Comparison of ENCODE assay signal across 8 cellular contexts in the genomic region with DNA sequence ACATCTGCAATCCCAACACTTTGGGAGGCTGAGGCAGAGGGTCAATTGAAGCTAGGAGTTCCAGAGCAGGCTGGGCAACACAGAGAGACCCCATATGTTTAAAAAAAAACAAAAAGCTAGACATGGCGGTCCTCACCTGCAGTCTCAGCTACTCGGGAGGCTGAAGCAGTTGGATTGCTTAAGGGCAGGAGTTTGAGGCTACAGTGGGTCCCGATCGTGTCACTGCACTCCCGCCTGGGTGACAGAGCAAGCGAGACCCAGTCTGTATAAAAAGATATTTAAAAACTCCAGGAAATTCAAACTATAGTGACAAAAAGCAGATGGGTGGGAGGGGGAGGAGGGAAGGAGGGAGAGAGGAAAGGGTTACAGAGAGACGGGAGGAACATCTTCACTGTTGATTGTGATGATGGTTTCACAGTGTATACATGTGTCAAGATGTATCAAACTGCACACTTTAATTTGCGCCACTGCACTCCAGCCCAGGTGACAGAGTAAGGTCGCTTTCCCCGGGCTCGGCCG. TPM values are rescaled to one million over a fixed set of nuclear protein-coding genes. Genes with fewer than 3 reads are reported as not detected.
DNase-seq lines count a peak whose midpoint lies in the region; TF ChIP-seq lines count a peak whose summit lies in the region.

No MANE protein-coding gene starts in this region.

- H3K4me3 ChIP-seq in MM.1S (ENCODE audit: low read length) (peak overlapping the region; percentile 89), mammary epithelial cell (replicated peaks in 1 of 3; ENCODE audit: insufficient read depth in 1 of 3, low read depth in 2 of 3, low read length in 3 of 3) (peak overlapping the region; percentile 84 to 95 (median 94)), mononuclear cell (ENCODE audit: low read length) (peak overlapping the region; percentile 94)

- CTCF ChIA-PET in mammary epithelial cell (lab: Charles Lee; ENCODE audit: low non-redundant PET) = no interaction called here

- TF ChIP-seq CTCF in MM.1S (IDR thresholded peaks at IDR 0.05; ENCODE audit: low read length) = no peak
- no peak for TF ChIP-seq CTCF in mammary epithelial cell (conservative IDR thresholded peaks at IDR 0.05 in 1 of 2, IDR thresholded peaks at IDR 0.05 in 1 of 2; ENCODE audit: extremely low read depth in 1 of 2, insufficient read depth in 1 of 2, low read depth in 1 of 2, low read length in 2 of 2)
- TF ChIP-seq CTCF in GM10266 (IDR thresholded peaks at IDR 0.05; ENCODE audit: control insufficient read depth, insufficient read depth, low read depth, missing control alignments) = no peak

- dilution Hi-C loops in mammary epithelial cell (cut with HindIII; ENCODE audit: low sequenced_read_pairs) = no loop called here

- no peaks in the 10 kb centered on the region for H3K36me3 ChIP-seq in MM.1S (replicated peaks; ENCODE audit: insufficient read depth, low read length)
- H3K36me3 ChIP-seq in mammary epithelial cell (ENCODE audit: insufficient read depth, low read length) = peaks cover 2% of the 10 kb centered on the region

- H3K4me2 ChIP-seq in MM.1S (ENCODE audit: low read depth, low read length) (peak overlapping the region; percentile 66), mammary epithelial cell (ENCODE audit: insufficient read depth, low read depth, low read length) (peak overlapping the region; percentile 98)

- WGBS in mammary epithelial cell (ENCODE audit: low coverage, missing lambda C conversion rate) = 2% methylated on average over 12 of the region's 12 CpGs

- H3K9ac ChIP-seq in MM.1S (ENCODE audit: low read length) (peak overlapping the region; percentile 99), mammary epithelial cell (ENCODE audit: insufficient read depth, low read length) (peak overlapping the region; percentile 92)

- H3K9me3 ChIP-seq in MM.1S (replicated peaks; ENCODE audit: insufficient read depth, low read length) (no peaks in the 10 kb centered on the region), mammary epithelial cell (replicated peaks; ENCODE audit: insufficient read depth, low read length) (no peaks in the 10 kb centered on the region), mononuclear cell (ENCODE audit: low read depth, low read length) (no peaks in the 10 kb centered on the region)

- H4K20me1 ChIP-seq in MM.1S (ENCODE audit: insufficient read depth, low read length) = no peaks in the 10 kb centered on the region
- no peaks in the 10 kb centered on the region for H4K20me1 ChIP-seq in mammary epithelial cell (ENCODE audit: insufficient read depth, low read length)

- peaks cover 9% of the 10 kb centered on the region; the same call in 1 of the 2 replicates for H3F3A ChIP-seq in MM.1S (ENCODE audit: insufficient read depth, low read length)

- H2AFZ ChIP-seq in MM.1S (ENCODE audit: low read length) (peak overlapping the region; percentile 91), mammary epithelial cell (ENCODE audit: low read depth, low read length) (peak overlapping the region; percentile 95)

- intact Hi-C loops in mammary epithelial cell (cut with micrococcal nuclease) = loop anchor here (1.0 kb wide), 1 partner anchor 15 kb away; no protein-coding TSS in a partner anchor

- peak overlapping the region; percentile 83 for H3K27ac ChIP-seq in MM.1S (ENCODE audit: low read length)
- peak overlapping the region; percentile 81 for H3K27ac ChIP-seq in mammary epithelial cell (ENCODE audit: insufficient read depth, low read depth, low read length)

- BruUV-seq in mammary epithelial cell (replicated peaks; lab: Mats Ljungman, UMichigan) = no TSS peak

- H3K27me3 ChIP-seq in MM.1S (replicated peaks; ENCODE audit: insufficient read depth, low read length) (no peaks in the 10 kb centered on the region), mammary epithelial cell (ENCODE audit: insufficient read depth, low read length) (no peaks in the 10 kb centered on the region), mononuclear cell (ENCODE audit: insufficient read depth, low read length) (no peaks in the 10 kb centered on the region)

- no peaks in the 10 kb centered on the region for H3K9me2 ChIP-seq in MM.1S (replicated peaks; ENCODE audit: insufficient read depth, low read length)

- H3K79me2 ChIP-seq in MM.1S (ENCODE audit: low read length) (peaks cover 57% of the 10 kb centered on the region), mammary epithelial cell (ENCODE audit: insufficient read depth, low read length) (peaks cover 80% of the 10 kb centered on the region)

- in situ Hi-C loops in mammary epithelial cell (cut with MboI; ENCODE audit: low sequenced_read_pairs in 2 of 2) = loop anchor here in 1 of 2 donors (25.0 kb wide), 1 partner anchor 391 kb away; no protein-coding TSS in a partner anchor

- DNase-seq in NCI-H2171 treated with DMSO at 0.1 percent for 48 hours (lab: John Stamatoyannopoulos, UW) (peak; percentile 35), NCI-H2171 (lab: John Stamatoyannopoulos, UW) (no peak), MM.1S (peak; percentile 13), mammary epithelial cell (no peak), GM10266 (ENCODE audit: extremely low spot score) (no peak), SKM-1 (lab: John Stamatoyannopoulos, UW; ENCODE audit: unreplicated experiment) (no peak)
- DNase-seq in stimulated activated naive CD4-positive, alpha-beta T cell treated with Interleukin-2 at 50 U/mL for 16 hours (lab: John Stamatoyannopoulos, UW) = no peak

- no peaks in the 10 kb centered on the region for H3K4me1 ChIP-seq in MM.1S (ENCODE audit: low read length)
- H3K4me1 ChIP-seq in mammary epithelial cell (ENCODE audit: insufficient read depth, low read length) = peaks cover 12% of the 10 kb centered on the region
- H3K4me1 ChIP-seq in mononuclear cell (ENCODE audit: insufficient read depth, low read length) = peaks cover 34% of the 10 kb centered on the region

RNA-seq across cellular contexts. Expression of a gene that starts 0.9 kb away (rescaled TPM):
- total RNA-seq in mammary epithelial cell (10 to 100 TPM; 10.2 to 13.0 TPM), mononuclear cell (21.4 TPM)
- polyA plus RNA-seq in mammary epithelial cell = 3.1 TPM
- 84.8 TPM for polyA minus RNA-seq in mammary epithelial cell

Comparison
In these comparisons a context has a peak if more than half of its experiments do, and no peak if none do; other contexts are left out.
1. DNase-seq: peak in NCI-H2171 treated with DMSO at 0.1 percent for 48 hours (single experiment) and MM.1S (single experiment); none in NCI-H2171 (single experiment), mammary epithelial cell (single experiment), GM10266 (single experiment), SKM-1 (single experiment) and stimulated activated naive CD4-positive, alpha-beta T cell treated with Interleukin-2 at 50 U/mL for 16 hours (single experiment).
2. Peak in every context shown above with its lines, with median percentiles within 50 percentile points of each other: H3K4me3 ChIP-seq.